In the genomic region with DNA sequence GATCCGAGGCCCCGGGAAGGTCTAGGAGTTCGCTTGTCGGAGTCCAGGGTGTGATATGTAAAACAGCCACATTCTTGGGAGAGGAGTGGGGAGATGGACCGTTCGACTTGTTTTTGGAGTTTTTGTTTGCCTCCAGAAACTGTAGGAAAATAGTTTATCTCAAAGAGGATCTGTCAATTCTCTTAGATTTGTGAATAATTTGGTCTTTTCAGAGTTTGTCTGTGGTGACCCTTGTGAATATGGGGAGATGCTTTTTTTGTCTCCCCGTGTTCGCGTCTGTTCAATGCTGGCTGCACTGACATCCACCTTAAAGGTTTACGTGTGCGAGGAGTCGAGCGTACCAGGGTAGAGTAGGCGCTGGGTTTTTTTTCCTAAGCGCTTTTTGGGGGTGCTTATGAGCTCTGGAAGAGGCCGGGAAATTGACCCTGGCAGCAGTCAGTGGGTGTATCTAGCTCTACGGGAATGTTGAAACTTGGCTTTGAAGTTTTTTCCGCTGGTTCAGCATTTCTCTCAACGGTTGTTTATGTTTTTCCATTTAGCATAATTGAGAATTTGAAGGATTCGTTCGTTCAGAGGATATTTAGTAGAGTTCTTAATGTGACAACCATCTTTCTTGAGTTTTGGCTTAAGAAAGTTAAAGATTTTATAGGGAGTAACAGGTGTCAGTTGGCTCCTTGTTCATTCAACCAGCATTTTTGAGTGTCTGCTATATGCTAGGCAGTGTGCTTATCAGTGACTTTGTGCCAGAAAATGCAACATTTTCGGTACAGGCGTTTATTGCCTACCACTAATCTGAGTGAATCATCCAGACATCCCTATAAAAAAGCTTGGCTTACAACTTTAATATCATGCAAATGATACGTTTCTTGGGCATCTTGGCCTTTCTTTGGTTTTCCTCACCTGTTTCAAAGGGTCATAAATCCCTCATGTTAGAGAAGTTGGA, we compare ENCODE assay signal across 2 cellular contexts.
TF ChIP-seq lines count a peak whose summit lies in the region.

No MANE protein-coding gene starts in this region.

TF ChIP-seq in IMR-90, 13 proteins besides CTCF, POLR2A, EP300 and RAD21:
- peak; percentile 88 for TF ChIP-seq MAFK (IDR thresholded peaks at IDR 0.05; ENCODE audit: low read depth, low read length)
- TF ChIP-seq, protein P1, sequence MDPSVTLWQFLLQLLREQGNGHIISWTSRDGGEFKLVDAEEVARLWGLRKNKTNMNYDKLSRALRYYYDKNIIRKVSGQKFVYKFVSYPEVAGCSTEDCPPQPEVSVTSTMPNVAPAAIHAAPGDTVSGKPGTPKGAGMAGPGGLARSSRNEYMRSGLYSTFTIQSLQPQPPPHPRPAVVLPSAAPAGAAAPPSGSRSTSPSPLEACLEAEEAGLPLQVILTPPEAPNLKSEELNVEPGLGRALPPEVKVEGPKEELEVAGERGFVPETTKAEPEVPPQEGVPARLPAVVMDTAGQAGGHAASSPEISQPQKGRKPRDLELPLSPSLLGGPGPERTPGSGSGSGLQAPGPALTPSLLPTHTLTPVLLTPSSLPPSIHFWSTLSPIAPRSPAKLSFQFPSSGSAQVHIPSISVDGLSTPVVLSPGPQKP (IDR thresholded peaks at IDR 0.05; ENCODE audit: borderline replicate concordance, low read depth, low read length): no peak
- TF ChIP-seq CEBPB (IDR thresholded peaks at IDR 0.05; ENCODE audit: low read depth, low read length): no peak
- TF ChIP-seq RFX5 (IDR thresholded peaks at IDR 0.05; ENCODE audit: low read depth, low read length): no peak
- no peak for TF ChIP-seq BHLHE40 (IDR thresholded peaks at IDR 0.05; ENCODE audit: low read depth, low read length)
- peak; percentile 11; the same call in 1 of the 2 replicates for TF ChIP-seq FOS (IDR thresholded peaks at IDR 0.05; ENCODE audit: low read depth, low read length)
- TF ChIP-seq CHD1 (IDR thresholded peaks at IDR 0.05; ENCODE audit: low read depth, low read length): 0 out of 2 replicates have a peak, but pooled peaks have one; percentile 88
- TF ChIP-seq NFE2L2 (IDR thresholded peaks at IDR 0.05; ENCODE audit: low read depth, low read length): no peak
- TF ChIP-seq RCOR1 (IDR thresholded peaks at IDR 0.05; ENCODE audit: insufficient replicate concordance, low read length): peak; percentile 64
- TF ChIP-seq, protein P2, sequence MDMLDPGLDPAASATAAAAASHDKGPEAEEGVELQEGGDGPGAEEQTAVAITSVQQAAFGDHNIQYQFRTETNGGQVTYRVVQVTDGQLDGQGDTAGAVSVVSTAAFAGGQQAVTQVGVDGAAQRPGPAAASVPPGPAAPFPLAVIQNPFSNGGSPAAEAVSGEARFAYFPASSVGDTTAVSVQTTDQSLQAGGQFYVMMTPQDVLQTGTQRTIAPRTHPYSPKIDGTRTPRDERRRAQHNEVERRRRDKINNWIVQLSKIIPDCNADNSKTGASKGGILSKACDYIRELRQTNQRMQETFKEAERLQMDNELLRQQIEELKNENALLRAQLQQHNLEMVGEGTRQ (IDR thresholded peaks at IDR 0.05; ENCODE audit: low read depth, low read length): no peak
- no peak for TF ChIP-seq SMC3 (IDR thresholded peaks at IDR 0.05; ENCODE audit: low read depth, low read length)
TF ChIP-seq in IMR-90: peak in this region for 4.

TF ChIP-seq in HepG2, 621 proteins besides CTCF, POLR2A, EP300 and RAD21:
- TF ChIP-seq ZNF205 (CRISPR knock-in tag; IDR thresholded peaks at IDR 0.05) (peak; percentile 78), MAFG (CRISPR knock-in tag; IDR thresholded peaks at IDR 0.05) (peak; percentile 55; the same call in 1 of the 2 replicates), MAFK (conservative IDR thresholded peaks at IDR 0.05 in 1 of 2, IDR thresholded peaks at IDR 0.05 in 1 of 2; ENCODE audit: low read length in 2 of 2) (peak; percentile 97 to 98), ZNF292 (CRISPR knock-in tag; IDR thresholded peaks at IDR 0.05; ENCODE audit: borderline replicate concordance, low read depth) (no peak), MAFF (IDR thresholded peaks at IDR 0.05; ENCODE audit: low read depth, low read length) (peak; percentile 97), REPIN1 (CRISPR knock-in tag; IDR thresholded peaks at IDR 0.05; ENCODE audit: borderline replicate concordance, low read depth) (no peak), ZNF839 (CRISPR knock-in tag; IDR thresholded peaks at IDR 0.05; ENCODE audit: borderline replicate concordance) (no peak)
